13 cellular contexts compared by ENCODE assay signal in the genomic region with DNA sequence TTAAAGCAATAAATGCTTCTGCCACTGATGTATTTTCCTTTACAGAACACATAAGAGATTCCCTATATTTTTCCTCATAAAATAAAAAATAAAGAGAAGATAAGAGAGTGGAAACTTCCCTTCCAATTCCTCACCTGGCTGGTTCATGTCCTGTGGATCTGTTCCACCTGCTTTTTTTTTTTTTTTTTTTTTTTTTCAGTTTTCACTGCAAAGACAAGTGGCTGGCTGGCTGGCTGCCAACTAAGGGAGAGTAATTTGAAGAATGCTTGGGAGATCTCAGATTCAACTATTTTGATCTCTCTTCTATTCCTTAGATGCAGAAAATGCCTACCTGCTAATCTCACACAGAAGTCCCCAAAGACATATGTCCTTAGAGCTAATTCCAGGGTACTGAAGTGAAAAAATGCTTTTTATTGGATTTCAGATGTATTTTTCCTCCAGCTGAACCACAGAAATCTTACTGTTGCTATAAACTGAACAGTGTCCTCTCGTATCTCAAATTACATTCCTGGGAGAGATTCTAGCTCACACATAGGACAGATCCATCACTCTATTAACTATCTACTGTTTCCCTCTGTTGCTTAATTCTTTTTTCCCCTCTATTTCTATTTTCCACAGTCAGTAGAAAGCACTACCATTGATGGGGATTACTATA.
DNase-seq lines count a peak whose midpoint lies in the region; ATAC-seq and TF ChIP-seq lines count a peak whose summit lies in the region.
"Had no signal": no experiment of that assay in that cellular context is flagged by ENCODE, and none has a peak within 500 bp of the region (broad histone marks: within the 10 kb centered on the region; RNA-seq: fewer than 3 reads in every experiment).

No MANE protein-coding gene starts in this region.

- no peaks in the 10 kb centered on the region for H3K79me2 ChIP-seq in neural progenitor cell (ENCODE audit: low read depth)

- no peaks in the 10 kb centered on the region for H3K27me3 ChIP-seq in neural progenitor cell

- peaks cover 3 to 12% of the 10 kb centered on the region in 2 donors for H3K27me3 Mint-ChIP-seq in natural killer cell treated with Interleukin-12 subunit alpha and Interleukin-12 subunit beta and Interleukin-15 and Interleukin-18, amount 100 ng/mL, for 72 hours
- H3K27me3 Mint-ChIP-seq in T-helper 2 cell treated with Interferon-gamma antibody and Interleukin-4, amounts not matched to agents 5 μg/mL and 100 μg/mL, for 36 hours (ENCODE audit: low read depth): peaks cover 8% of the 10 kb centered on the region
- H3K27me3 Mint-ChIP-seq in neural progenitor cell (ENCODE audit: insufficient read depth, low read depth): no peaks in the 10 kb centered on the region
- H3K27me3 Mint-ChIP-seq: activated naive CD8-positive, alpha-beta T cell treated with anti-CD3 and anti-CD28 coated beads, Interleukin-2, amount 10 ng/mL, durations not matched to agents 7 days and 5 days had no signal

- no peak overlapping the region for H3K9ac ChIP-seq in neural progenitor cell

- H3K36me3 ChIP-seq in neural progenitor cell: no peaks in the 10 kb centered on the region

- no peaks in the 10 kb centered on the region for H3K4me1 Mint-ChIP-seq in natural killer cell treated with Interleukin-12 subunit alpha and Interleukin-12 subunit beta and Interleukin-15 and Interleukin-18, amount 100 ng/mL, for 72 hours (ENCODE audit: low read depth in 2 of 2)
- no peaks in the 10 kb centered on the region for H3K4me1 Mint-ChIP-seq in T-helper 2 cell treated with Interferon-gamma antibody and Interleukin-4, amounts not matched to agents 5 μg/mL and 100 μg/mL, for 36 hours (ENCODE audit: low read depth)
- peaks cover 46% of the 10 kb centered on the region for H3K4me1 Mint-ChIP-seq in neural progenitor cell
- H3K4me1 Mint-ChIP-seq: activated naive CD8-positive, alpha-beta T cell treated with anti-CD3 and anti-CD28 coated beads, Interleukin-2, amount 10 ng/mL, durations not matched to agents 7 days and 5 days; CD4-positive, alpha-beta memory T cell; natural killer cell had no signal

- H3K9me3 ChIP-seq in neural progenitor cell (ENCODE audit: low read depth): no peaks in the 10 kb centered on the region

- peaks cover 5% of the 10 kb centered on the region for H3F3A ChIP-seq in neural progenitor cell (ENCODE audit: low read depth)

- no peak overlapping the region for H3K27ac ChIP-seq in neural progenitor cell

- no peaks in the 10 kb centered on the region for H3K36me3 Mint-ChIP-seq in natural killer cell treated with Interleukin-12 subunit alpha and Interleukin-12 subunit beta and Interleukin-15 and Interleukin-18, amount 100 ng/mL, for 72 hours
- H3K36me3 Mint-ChIP-seq in T-helper 2 cell treated with Interferon-gamma antibody and Interleukin-4, amounts not matched to agents 5 μg/mL and 100 μg/mL, for 36 hours (ENCODE audit: low read depth): no peaks in the 10 kb centered on the region
- no peaks in the 10 kb centered on the region for H3K36me3 Mint-ChIP-seq in neural progenitor cell
- H3K36me3 Mint-ChIP-seq: activated naive CD8-positive, alpha-beta T cell treated with anti-CD3 and anti-CD28 coated beads, Interleukin-2, amount 10 ng/mL, durations not matched to agents 7 days and 5 days; CD4-positive, alpha-beta memory T cell; natural killer cell had no signal

- H3K4me3 Mint-ChIP-seq in natural killer cell treated with Interleukin-12 subunit alpha and Interleukin-12 subunit beta and Interleukin-15 and Interleukin-18, amount 100 ng/mL, for 72 hours: no peak overlapping the region
- H3K4me3 Mint-ChIP-seq in T-helper 2 cell treated with Interferon-gamma antibody and Interleukin-4, amounts not matched to agents 5 μg/mL and 100 μg/mL, for 36 hours: no peak overlapping the region
- H3K4me3 Mint-ChIP-seq in neural progenitor cell: no peak overlapping the region
- H3K4me3 Mint-ChIP-seq: activated naive CD8-positive, alpha-beta T cell treated with anti-CD3 and anti-CD28 coated beads, Interleukin-2, amount 10 ng/mL, durations not matched to agents 7 days and 5 days; CD4-positive, alpha-beta memory T cell; natural killer cell had no signal

- no peak overlapping the region for H3K4me2 ChIP-seq in neural progenitor cell

- DNase-seq in DMS153 treated with DMSO at 0.1 percent for 48 hours (lab: John Stamatoyannopoulos, UW; ENCODE audit: unreplicated experiment) (peak; percentile 15), NCI-H1105 (lab: John Stamatoyannopoulos, UW) (peak; percentile 83), RPMI8226 (peak; percentile 81), iris pigment epithelial cell (ENCODE audit: low read depth) (peak; percentile 23), A172 (ENCODE audit: low spot score) (no peak), neural progenitor cell (ENCODE audit: low spot score) (no peak)
- no peak for DNase-seq in natural killer cell treated with Interleukin-12 subunit alpha and Interleukin-12 subunit beta and Interleukin-15 and Interleukin-18, amount 100 ng/mL, for 72 hours (ENCODE audit: low spot score)
- no peak for DNase-seq in T-helper 2 cell treated with Interferon-gamma antibody and Interleukin-4, amounts not matched to agents 5 μg/mL and 100 μg/mL, for 36 hours (ENCODE audit: low spot score)
- DNase-seq: activated CD4-positive, alpha-beta T cell treated with anti-CD3 and anti-CD28 coated beads, Interleukin-2, amount 50 U/mL, for 1 hour; activated naive CD8-positive, alpha-beta T cell treated with anti-CD3 and anti-CD28 coated beads, Interleukin-2, amount 10 ng/mL, durations not matched to agents 7 days and 5 days; CD4-positive, alpha-beta memory T cell; Kasumi-1; natural killer cell had no signal

- H3K9me3 Mint-ChIP-seq in natural killer cell treated with Interleukin-12 subunit alpha and Interleukin-12 subunit beta and Interleukin-15 and Interleukin-18, amount 100 ng/mL, for 72 hours: peaks cover 3% of the 10 kb centered on the region
- no peaks in the 10 kb centered on the region for H3K9me3 Mint-ChIP-seq in T-helper 2 cell treated with Interferon-gamma antibody and Interleukin-4, amounts not matched to agents 5 μg/mL and 100 μg/mL, for 36 hours
- H3K9me3 Mint-ChIP-seq in neural progenitor cell: no peaks in the 10 kb centered on the region

- no peak overlapping the region for H2AFZ ChIP-seq in neural progenitor cell (replicated peaks)

- H3K4me1 ChIP-seq in neural progenitor cell: peaks cover 26% of the 10 kb centered on the region

- no peak for TF ChIP-seq CTCF in neural progenitor cell (IDR thresholded peaks at IDR 0.05)

- H4K20me1 ChIP-seq in neural progenitor cell (ENCODE audit: low read depth): no peaks in the 10 kb centered on the region

- ATAC-seq in natural killer cell treated with Interleukin-12 subunit alpha and Interleukin-12 subunit beta and Interleukin-15 and Interleukin-18, amount 100 ng/mL, for 72 hours: no peak
- ATAC-seq: natural killer cell had no signal

- no peak overlapping the region for H3K4me3 ChIP-seq in neural progenitor cell

- no peak overlapping the region for H3K27ac Mint-ChIP-seq in natural killer cell treated with Interleukin-12 subunit alpha and Interleukin-12 subunit beta and Interleukin-15 and Interleukin-18, amount 100 ng/mL, for 72 hours
- no peak overlapping the region for H3K27ac Mint-ChIP-seq in T-helper 2 cell treated with Interferon-gamma antibody and Interleukin-4, amounts not matched to agents 5 μg/mL and 100 μg/mL, for 36 hours
- H3K27ac Mint-ChIP-seq in neural progenitor cell: no peak overlapping the region
- H3K27ac Mint-ChIP-seq: activated naive CD8-positive, alpha-beta T cell treated with anti-CD3 and anti-CD28 coated beads, Interleukin-2, amount 10 ng/mL, durations not matched to agents 7 days and 5 days; CD4-positive, alpha-beta memory T cell; natural killer cell had no signal

Comparison
In these comparisons a context has a peak if more than half of its experiments do, and no peak if none do; other contexts are left out.
1. DNase-seq: peak in DMS153 treated with DMSO at 0.1 percent for 48 hours (single experiment), NCI-H1105 (single experiment), RPMI8226 (single experiment) and iris pigment epithelial cell (single experiment); none in natural killer cell treated with Interleukin-12 subunit alpha and Interleukin-12 subunit beta and Interleukin-15 and Interleukin-18, amount 100 ng/mL, for 72 hours (single experiment), A172 (single experiment), T-helper 2 cell treated with Interferon-gamma antibody and Interleukin-4, amounts not matched to agents 5 μg/mL and 100 μg/mL, for 36 hours (single experiment) and neural progenitor cell (single experiment).